Comparison of ENCODE assay signal across 9 cellular contexts in genomic region chr15:71776304-71776703, GRCh38. TPM values are rescaled to one million over a fixed set of nuclear protein-coding genes. Genes with fewer than 3 reads are reported as not detected.
"Had no signal": no experiment of that assay in that cellular context is flagged by ENCODE, and none has a peak within 500 bp of the region (broad histone marks: within the 10 kb centered on the region; RNA-seq: fewer than 3 reads in every experiment).

No MANE protein-coding gene starts in this region.

- H3K36me3 ChIP-seq: HAP-1 had no signal

- H3K9me3 ChIP-seq: HAP-1 had no signal

- H3K4me3 Mint-ChIP-seq: IgD-negative memory B cell had no signal

- ATAC-seq: HCT116 had no signal

- H3K27ac ChIP-seq: HL-60 had no signal

- DNase-seq: GOT3, H7, KG1 had no signal

- H3K4me1 ChIP-seq: HAP-1 had no signal

- H3K9me3 Mint-ChIP-seq: IgD-negative memory B cell had no signal

- H3K27ac Mint-ChIP-seq: IgD-negative memory B cell had no signal

- H3K4me3 ChIP-seq: HAP-1 had no signal

RNA-seq across cellular contexts. Expression of gene NR2E3, which starts 34.0 kb away (rescaled TPM):
- total RNA-seq: H4, HT1080 had no signal
